ENCODE assay signal across 1 cellular context in genomic region chr11:65778901-65779668, GRCh38.
TF ChIP-seq lines count a peak whose summit lies in the region.

No MANE protein-coding gene starts in this region.

TF ChIP-seq in HCT116, 20 proteins besides CTCF, POLR2A, EP300 and RAD21 (continued from another document):
- TF ChIP-seq, protein P1, sequence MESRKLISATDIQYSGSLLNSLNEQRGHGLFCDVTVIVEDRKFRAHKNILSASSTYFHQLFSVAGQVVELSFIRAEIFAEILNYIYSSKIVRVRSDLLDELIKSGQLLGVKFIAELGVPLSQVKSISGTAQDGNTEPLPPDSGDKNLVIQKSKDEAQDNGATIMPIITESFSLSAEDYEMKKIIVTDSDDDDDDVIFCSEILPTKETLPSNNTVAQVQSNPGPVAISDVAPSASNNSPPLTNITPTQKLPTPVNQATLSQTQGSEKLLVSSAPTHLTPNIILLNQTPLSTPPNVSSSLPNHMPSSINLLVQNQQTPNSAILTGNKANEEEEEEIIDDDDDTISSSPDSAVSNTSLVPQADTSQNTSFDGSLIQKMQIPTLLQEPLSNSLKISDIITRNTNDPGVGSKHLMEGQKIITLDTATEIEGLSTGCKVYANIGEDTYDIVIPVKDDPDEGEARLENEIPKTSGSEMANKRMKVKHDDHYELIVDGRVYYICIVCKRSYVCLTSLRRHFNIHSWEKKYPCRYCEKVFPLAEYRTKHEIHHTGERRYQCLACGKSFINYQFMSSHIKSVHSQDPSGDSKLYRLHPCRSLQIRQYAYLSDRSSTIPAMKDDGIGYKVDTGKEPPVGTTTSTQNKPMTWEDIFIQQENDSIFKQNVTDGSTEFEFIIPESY (IDR thresholded peaks at IDR 0.05; ENCODE audit: extremely low read depth, insufficient replicate concordance, low read length), result no peak
- TF ChIP-seq ELF1 (IDR thresholded peaks at IDR 0.05; ENCODE audit: borderline replicate concordance, low read depth), result no peak
- TF ChIP-seq CEBPB (IDR thresholded peaks at IDR 0.05; ENCODE audit: low read depth), result no peak
- TF ChIP-seq EZH2phosphoT487 (IDR thresholded peaks at IDR 0.05; ENCODE audit: borderline replicate concordance), result no peak
- no peak for TF ChIP-seq ZNF274 (IDR thresholded peaks at IDR 0.05; ENCODE audit: low read depth, low read length)
- no peak for TF ChIP-seq JUND (IDR thresholded peaks at IDR 0.05)
- no peak for TF ChIP-seq YY1 (IDR thresholded peaks at IDR 0.05; ENCODE audit: extremely low read depth, insufficient replicate concordance, low read depth, low read length)
- TF ChIP-seq FOSL1 (IDR thresholded peaks at IDR 0.05; ENCODE audit: low read depth), result no peak
- TF ChIP-seq SIN3A (IDR thresholded peaks at IDR 0.05; ENCODE audit: low read depth), result no peak
- no peak for TF ChIP-seq SRF (IDR thresholded peaks at IDR 0.05; ENCODE audit: low read depth)
- TF ChIP-seq EGR1 (IDR thresholded peaks at IDR 0.05; ENCODE audit: low read depth), result no peak
